In the genomic region with DNA sequence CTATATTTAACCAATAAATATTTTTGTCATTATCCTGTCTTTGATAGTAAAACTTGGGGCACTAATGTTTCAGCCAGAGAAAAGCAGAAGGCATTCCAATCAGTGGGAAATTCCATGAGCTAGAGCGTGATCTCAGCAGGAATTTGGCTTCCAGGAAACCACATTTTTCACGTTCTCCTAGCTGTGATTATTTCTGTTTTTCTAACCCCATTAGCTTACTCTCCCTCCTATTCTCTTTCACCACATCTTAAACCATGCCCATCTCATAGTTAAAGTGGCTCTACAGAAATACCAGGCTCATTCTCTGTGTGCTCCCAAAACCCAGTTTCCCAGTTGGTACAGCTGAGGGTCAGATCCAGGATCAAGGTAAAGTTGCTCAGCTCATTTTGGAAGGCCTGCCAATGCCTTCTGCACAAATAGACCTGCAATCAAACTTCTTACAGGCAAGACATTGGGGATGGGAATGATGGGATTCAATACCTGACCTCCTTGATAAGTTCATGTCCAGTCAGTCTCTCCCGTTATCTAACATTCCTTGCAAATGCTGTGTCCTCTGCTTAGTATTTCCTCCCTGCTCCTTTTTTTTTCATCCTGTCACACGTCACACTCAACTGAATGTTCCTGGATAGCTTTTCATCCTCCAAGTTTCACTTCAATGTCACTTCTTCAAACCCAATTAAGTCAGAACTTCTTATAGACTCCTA, we compare ENCODE assay signal across 1 cellular context.
TF ChIP-seq lines count a peak whose summit lies in the region.

No MANE protein-coding gene starts in this region.

TF ChIP-seq in GM23338, 12 proteins besides CTCF, POLR2A, EP300 and RAD21 (continued from another document):
- TF ChIP-seq, protein P1, sequence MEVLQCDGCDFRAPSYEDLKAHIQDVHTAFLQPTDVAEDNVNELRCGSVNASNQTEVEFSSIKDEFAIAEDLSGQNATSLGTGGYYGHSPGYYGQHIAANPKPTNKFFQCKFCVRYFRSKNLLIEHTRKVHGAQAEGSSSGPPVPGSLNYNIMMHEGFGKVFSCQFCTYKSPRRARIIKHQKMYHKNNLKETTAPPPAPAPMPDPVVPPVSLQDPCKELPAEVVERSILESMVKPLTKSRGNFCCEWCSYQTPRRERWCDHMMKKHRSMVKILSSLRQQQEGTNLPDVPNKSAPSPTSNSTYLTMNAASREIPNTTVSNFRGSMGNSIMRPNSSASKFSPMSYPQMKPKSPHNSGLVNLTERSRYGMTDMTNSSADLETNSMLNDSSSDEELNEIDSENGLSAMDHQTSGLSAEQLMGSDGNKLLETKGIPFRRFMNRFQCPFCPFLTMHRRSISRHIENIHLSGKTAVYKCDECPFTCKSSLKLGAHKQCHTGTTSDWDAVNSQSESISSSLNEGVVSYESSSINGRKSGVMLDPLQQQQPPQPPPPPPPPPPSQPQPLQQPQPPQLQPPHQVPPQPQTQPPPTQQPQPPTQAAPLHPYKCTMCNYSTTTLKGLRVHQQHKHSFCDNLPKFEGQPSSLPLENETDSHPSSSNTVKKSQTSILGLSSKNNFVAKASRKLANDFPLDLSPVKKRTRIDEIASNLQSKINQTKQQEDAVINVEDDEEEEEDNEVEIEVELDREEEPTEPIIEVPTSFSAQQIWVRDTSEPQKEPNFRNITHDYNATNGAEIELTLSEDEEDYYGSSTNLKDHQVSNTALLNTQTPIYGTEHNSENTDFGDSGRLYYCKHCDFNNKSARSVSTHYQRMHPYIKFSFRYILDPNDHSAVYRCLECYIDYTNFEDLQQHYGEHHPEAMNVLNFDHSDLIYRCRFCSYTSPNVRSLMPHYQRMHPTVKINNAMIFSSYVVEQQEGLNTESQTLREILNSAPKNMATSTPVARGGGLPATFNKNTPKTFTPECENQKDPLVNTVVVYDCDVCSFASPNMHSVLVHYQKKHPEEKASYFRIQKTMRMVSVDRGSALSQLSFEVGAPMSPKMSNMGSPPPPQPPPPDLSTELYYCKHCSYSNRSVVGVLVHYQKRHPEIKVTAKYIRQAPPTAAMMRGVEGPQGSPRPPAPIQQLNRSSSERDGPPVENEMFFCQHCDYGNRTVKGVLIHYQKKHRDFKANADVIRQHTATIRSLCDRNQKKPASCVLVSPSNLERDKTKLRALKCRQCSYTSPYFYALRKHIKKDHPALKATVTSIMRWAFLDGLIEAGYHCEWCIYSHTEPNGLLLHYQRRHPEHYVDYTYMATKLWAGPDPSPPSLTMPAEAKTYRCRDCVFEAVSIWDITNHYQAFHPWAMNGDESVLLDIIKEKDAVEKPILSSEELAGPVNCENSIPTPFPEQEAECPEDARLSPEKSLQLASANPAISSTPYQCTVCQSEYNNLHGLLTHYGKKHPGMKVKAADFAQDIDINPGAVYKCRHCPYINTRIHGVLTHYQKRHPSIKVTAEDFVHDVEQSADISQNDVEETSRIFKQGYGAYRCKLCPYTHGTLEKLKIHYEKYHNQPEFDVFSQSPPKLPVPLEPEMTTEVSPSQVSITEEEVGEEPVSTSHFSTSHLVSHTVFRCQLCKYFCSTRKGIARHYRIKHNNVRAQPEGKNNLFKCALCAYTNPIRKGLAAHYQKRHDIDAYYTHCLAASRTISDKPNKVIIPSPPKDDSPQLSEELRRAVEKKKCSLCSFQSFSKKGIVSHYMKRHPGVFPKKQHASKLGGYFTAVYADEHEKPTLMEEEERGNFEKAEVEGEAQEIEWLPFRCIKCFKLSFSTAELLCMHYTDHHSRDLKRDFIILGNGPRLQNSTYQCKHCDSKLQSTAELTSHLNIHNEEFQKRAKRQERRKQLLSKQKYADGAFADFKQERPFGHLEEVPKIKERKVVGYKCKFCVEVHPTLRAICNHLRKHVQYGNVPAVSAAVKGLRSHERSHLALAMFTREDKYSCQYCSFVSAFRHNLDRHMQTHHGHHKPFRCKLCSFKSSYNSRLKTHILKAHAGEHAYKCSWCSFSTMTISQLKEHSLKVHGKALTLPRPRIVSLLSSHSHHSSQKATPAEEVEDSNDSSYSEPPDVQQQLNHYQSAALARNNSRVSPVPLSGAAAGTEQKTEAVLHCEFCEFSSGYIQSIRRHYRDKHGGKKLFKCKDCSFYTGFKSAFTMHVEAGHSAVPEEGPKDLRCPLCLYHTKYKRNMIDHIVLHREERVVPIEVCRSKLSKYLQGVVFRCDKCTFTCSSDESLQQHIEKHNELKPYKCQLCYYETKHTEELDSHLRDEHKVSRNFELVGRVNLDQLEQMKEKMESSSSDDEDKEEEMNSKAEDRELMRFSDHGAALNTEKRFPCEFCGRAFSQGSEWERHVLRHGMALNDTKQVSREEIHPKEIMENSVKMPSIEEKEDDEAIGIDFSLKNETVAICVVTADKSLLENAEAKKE (CRISPR knock-in tag; IDR thresholded peaks at IDR 0.05): no peak
